1 cellular context compared by ENCODE assay signal in the genomic region with DNA sequence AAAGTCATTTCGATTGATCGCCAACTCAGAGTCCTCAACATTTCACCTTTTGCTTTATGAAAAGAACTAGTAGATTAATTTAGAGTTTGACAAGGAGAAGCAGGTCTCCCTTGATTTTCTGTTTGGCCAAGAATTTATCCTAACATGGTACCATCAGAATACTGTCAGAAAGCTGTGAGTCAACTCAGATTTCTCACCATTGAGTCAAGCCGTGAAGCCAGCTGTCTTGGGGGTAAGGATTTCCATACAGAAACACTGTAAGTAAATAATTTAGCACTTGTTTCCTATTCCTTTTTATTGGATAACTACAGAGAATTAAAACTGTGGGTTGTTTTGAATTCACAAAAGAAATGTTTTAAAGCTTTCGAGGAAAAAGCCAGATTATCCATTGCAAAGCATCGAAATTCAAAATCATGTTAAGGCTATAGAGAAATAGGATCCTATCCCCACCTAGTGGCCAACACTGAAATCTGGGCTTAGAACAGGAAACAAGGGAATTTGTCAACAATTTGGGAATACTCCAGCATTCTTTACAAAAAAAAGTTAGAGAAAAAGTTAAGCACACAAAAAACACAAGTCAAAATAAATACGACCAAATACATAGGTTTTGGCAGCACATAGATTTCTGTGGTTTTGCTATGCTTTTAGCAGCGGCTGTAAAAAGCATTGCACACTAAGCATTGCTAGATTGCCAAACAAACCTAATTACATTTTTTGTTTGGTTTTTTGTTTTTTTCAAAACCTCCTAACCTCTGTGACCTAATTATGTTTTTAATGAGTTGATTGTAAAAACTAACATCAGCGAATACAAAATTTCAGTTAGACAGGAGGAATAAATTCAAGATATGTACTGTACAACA.
TF ChIP-seq lines count a peak whose summit lies in the region.

No MANE protein-coding gene starts in this region.

TF ChIP-seq in endothelial cell of umbilical vein, 7 proteins besides CTCF, POLR2A, EP300 and RAD21 (continued from another document):
- TF ChIP-seq POLR2AphosphoS5 (IDR thresholded peaks at IDR 0.05; ENCODE audit: insufficient read depth, low read depth, low read length) (no peak), MYC (IDR thresholded peaks at IDR 0.05; ENCODE audit: low read depth, low read length) (no peak), GATA2 (IDR thresholded peaks at IDR 0.05; ENCODE audit: insufficient read depth, insufficient read length, low read depth, low read length) (no peak), FOS (IDR thresholded peaks at IDR 0.05; ENCODE audit: borderline replicate concordance, insufficient read depth, low read length) (no peak), JUN (IDR thresholded peaks at IDR 0.05; ENCODE audit: borderline replicate concordance, insufficient read depth, insufficient read length, low read depth) (no peak)
- TF ChIP-seq, protein P1, sequence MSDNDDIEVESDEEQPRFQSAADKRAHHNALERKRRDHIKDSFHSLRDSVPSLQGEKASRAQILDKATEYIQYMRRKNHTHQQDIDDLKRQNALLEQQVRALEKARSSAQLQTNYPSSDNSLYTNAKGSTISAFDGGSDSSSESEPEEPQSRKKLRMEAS (IDR thresholded peaks at IDR 0.05; ENCODE audit: insufficient read depth, insufficient read length): no peak
